Comparison of ENCODE assay signal across 1 cellular context in genomic region chr13:30313307-30313706, GRCh38.
TF ChIP-seq lines count a peak whose summit lies in the region.

No MANE protein-coding gene starts in this region.

TF ChIP-seq in GM12878, 131 proteins besides CTCF, POLR2A, EP300 and RAD21 (continued from another document):
- no peak for TF ChIP-seq PRDM15 (CRISPR knock-in tag; IDR thresholded peaks at IDR 0.05)
- TF ChIP-seq IRF4 (IDR thresholded peaks at IDR 0.05; ENCODE audit: low read depth, low read length) = no peak
- no peak for TF ChIP-seq BCLAF1 (IDR thresholded peaks at IDR 0.05)
- no peak for TF ChIP-seq ESRRA (IDR thresholded peaks at IDR 0.05; ENCODE audit: low read length)
- TF ChIP-seq MYC (IDR thresholded peaks at IDR 0.05; ENCODE audit: insufficient read depth, insufficient read length, insufficient replicate concordance, low read length, severe bottlenecking) = no peak
- TF ChIP-seq RELB (IDR thresholded peaks at IDR 0.05; ENCODE audit: low read depth) = no peak
- TF ChIP-seq PBX3 (IDR thresholded peaks at IDR 0.05; ENCODE audit: insufficient replicate concordance, low read depth, low read length) = no peak
- no peak; the same call in 1 of the 2 replicates for TF ChIP-seq NFIC (IDR thresholded peaks at IDR 0.05; ENCODE audit: low read depth, low read length)
- TF ChIP-seq FOXM1 (IDR thresholded peaks at IDR 0.05; ENCODE audit: low read depth, low read length) = peak; percentile 4; the same call in 1 of the 2 replicates
- no peak for TF ChIP-seq ZNF24 (IDR thresholded peaks at IDR 0.05)
- TF ChIP-seq RUNX3 (IDR thresholded peaks at IDR 0.05; ENCODE audit: low read length) = peak; percentile 45; the same call in 1 of the 2 replicates
- no peak for TF ChIP-seq IKZF2 (IDR thresholded peaks at IDR 0.05)
- no peak for TF ChIP-seq ZSCAN29 (IDR thresholded peaks at IDR 0.05)
